Comparison of ENCODE assay signal across 21 cellular contexts in genomic region chr12:100951756-100952155, GRCh38.
DNase-seq lines count a peak whose midpoint lies in the region; ATAC-seq and TF ChIP-seq lines count a peak whose summit lies in the region.
"Had no signal": no experiment of that assay in that cellular context is flagged by ENCODE, and none has a peak within 500 bp of the region (broad histone marks: within the 10 kb centered on the region; RNA-seq: fewer than 3 reads in every experiment).

No MANE protein-coding gene starts in this region.

- H3K4me1 Mint-ChIP-seq in GM23338 (peaks cover 55% of the 10 kb centered on the region), natural killer cell (no peaks in the 10 kb centered on the region)
- H3K4me1 Mint-ChIP-seq: memory B cell had no signal

- no TSS peak for BruUV-seq in PC-9 (replicated peaks; lab: Mats Ljungman, UMichigan)

- H3K4me1 ChIP-seq in GM23338 (ENCODE audit: insufficient read depth): peaks cover 47% of the 10 kb centered on the region
- H3K4me1 ChIP-seq in PC-9 (replicated peaks; ENCODE audit: insufficient read depth): no peaks in the 10 kb centered on the region
- H3K4me1 ChIP-seq: upper lobe of left lung had no signal

- CTCF ChIA-PET in PC-9 (lab: Charles Lee): interaction anchor here (0.6 kb wide), 1 partner anchor 215 kb away, joined by 3 read pairs; no protein-coding TSS in a partner anchor
- CTCF ChIA-PET in HEK293T (lab: Yijun Ruan, JAX): interaction anchor here (0.6 kb wide), 1 partner anchor 1567 kb away, joined by 3 read pairs; no protein-coding TSS in a partner anchor

- intact Hi-C loops in PC-9 (cut with micrococcal nuclease; ENCODE audit: unreplicated experiment): no loop called here
- intact Hi-C loops in natural killer cell (cut with micrococcal nuclease): no loop called here

- no peaks in the 10 kb centered on the region for H3K36me3 Mint-ChIP-seq in GM23338 (ENCODE audit: low read depth)
- no peaks in the 10 kb centered on the region for H3K36me3 Mint-ChIP-seq in natural killer cell
- H3K36me3 Mint-ChIP-seq: activated CD4-positive, alpha-beta memory T cell treated with anti-CD3 and anti-CD28 coated beads for 36 hours; brain; memory B cell had no signal

- H4K20me1 ChIP-seq in GM23338 (replicated peaks; ENCODE audit: insufficient read depth) (no peaks in the 10 kb centered on the region), PC-9 (ENCODE audit: insufficient read depth) (no peaks in the 10 kb centered on the region)

- H3K4me2 ChIP-seq in GM23338: no peak overlapping the region
- no peak overlapping the region for H3K4me2 ChIP-seq in PC-9

- ATAC-seq in GM23338 (peak; percentile 21), GM21576 (IDR thresholded peaks at IDR 0.05; ENCODE audit: unreplicated experiment) (no peak), HG03432 (IDR thresholded peaks at IDR 0.05; ENCODE audit: unreplicated experiment) (no peak), natural killer cell (no peak)

- H3K27me3 Mint-ChIP-seq in GM23338 (ENCODE audit: insufficient read depth, low read depth, poor library complexity): peaks cover 2% of the 10 kb centered on the region
- no peaks in the 10 kb centered on the region for H3K27me3 Mint-ChIP-seq in natural killer cell (ENCODE audit: low read depth in 2 of 2)
- H3K27me3 Mint-ChIP-seq: activated CD4-positive, alpha-beta memory T cell treated with anti-CD3 and anti-CD28 coated beads for 36 hours; brain; memory B cell had no signal

- H3K27ac Mint-ChIP-seq in GM23338 (no peak overlapping the region), natural killer cell (no peak overlapping the region)
- H3K27ac Mint-ChIP-seq: activated CD4-positive, alpha-beta memory T cell treated with anti-CD3 and anti-CD28 coated beads for 36 hours; memory B cell had no signal

- H3K9me3 ChIP-seq in PC-9 (ENCODE audit: insufficient read depth, low read depth): no peaks in the 10 kb centered on the region
- H3K9me3 ChIP-seq: upper lobe of left lung had no signal

- H3K9me3 Mint-ChIP-seq in GM23338 (no peaks in the 10 kb centered on the region), natural killer cell (peaks cover under 1 to 4% of the 10 kb centered on the region in 2 donors)
- H3K9me3 Mint-ChIP-seq: activated CD4-positive, alpha-beta memory T cell treated with anti-CD3 and anti-CD28 coated beads for 36 hours; brain; memory B cell had no signal

- H3K36me3 ChIP-seq in GM23338 (ENCODE audit: insufficient read depth): no peaks in the 10 kb centered on the region
- no peaks in the 10 kb centered on the region for H3K36me3 ChIP-seq in PC-9 (ENCODE audit: low read depth)
- H3K36me3 ChIP-seq: upper lobe of left lung had no signal

- DNase-seq in GM23338 (ENCODE audit: low spot score) (peak; percentile 30), PC-9 (no peak), foreskin melanocyte (peak; percentile 22), HEK293T (ENCODE audit: extremely low spot score) (no peak), natural killer cell (no peak)
- DNase-seq: activated CD4-positive, alpha-beta memory T cell treated with anti-CD3 and anti-CD28 coated beads for 36 hours; activated gamma-delta T cell; activated T-cell treated with anti-CD3 and anti-CD28 coated beads for 4 hours; glutamatergic neuron; HCEC 1CT; NCI-H1694; NCI-H446; T1000; upper lobe of left lung had no signal

- H3K27me3 ChIP-seq in GM23338 (ENCODE audit: insufficient read depth): no peaks in the 10 kb centered on the region
- peaks cover 33% of the 10 kb centered on the region; the same call in 1 of the 2 replicates for H3K27me3 ChIP-seq in PC-9 (ENCODE audit: insufficient read depth, low read depth)
- H3K27me3 ChIP-seq: upper lobe of left lung had no signal

- H2AFZ ChIP-seq in GM23338: no peak overlapping the region
- no peak overlapping the region for H2AFZ ChIP-seq in PC-9

- H3K79me2 ChIP-seq in GM23338 (replicated peaks; ENCODE audit: insufficient read depth) (no peaks in the 10 kb centered on the region), PC-9 (ENCODE audit: low read depth) (no peaks in the 10 kb centered on the region)

- TF ChIP-seq CTCF in 22Rv1 (IDR thresholded peaks at IDR 0.05) (peak; percentile 1; the same call in 1 of the 2 replicates), GM23338 (conservative IDR thresholded peaks at IDR 0.05; ENCODE audit: low read depth in 2 of 2) (peak; percentile 34 to 52), PC-9 (conservative IDR thresholded peaks at IDR 0.05) (peak; percentile 26; the same call in 1 of the 2 replicates), natural killer cell (IDR thresholded peaks at IDR 0.05) (no peak)

- H3F3A ChIP-seq in GM23338 (replicated peaks; ENCODE audit: low read depth) (peaks cover 6% of the 10 kb centered on the region; the same call in 1 of the 2 replicates), PC-9 (ENCODE audit: insufficient read depth, low read depth) (no peaks in the 10 kb centered on the region)

- no peak overlapping the region for H3K27ac ChIP-seq in 22Rv1
- no peak overlapping the region for H3K27ac ChIP-seq in GM23338 (ENCODE audit: low read depth)
- no peak overlapping the region for H3K27ac ChIP-seq in PC-9
- H3K27ac ChIP-seq: coronary artery, RWPE1, upper lobe of left lung had no signal

- no peak overlapping the region for H3K4me3 ChIP-seq in GM23338
- no peak overlapping the region for H3K4me3 ChIP-seq in PC-9
- H3K4me3 ChIP-seq: coronary artery, upper lobe of left lung had no signal

- H3K4me3 Mint-ChIP-seq in GM23338: no peak overlapping the region
- H3K4me3 Mint-ChIP-seq in natural killer cell: no peak overlapping the region
- H3K4me3 Mint-ChIP-seq: activated CD4-positive, alpha-beta memory T cell treated with anti-CD3 and anti-CD28 coated beads for 36 hours; brain; memory B cell had no signal

- H3K9me2 ChIP-seq in GM23338 (ENCODE audit: insufficient read depth): peaks cover 4% of the 10 kb centered on the region
- H3K9me2 ChIP-seq in PC-9 (ENCODE audit: insufficient read depth): no peaks in the 10 kb centered on the region

- POLR2A ChIA-PET in PC-9 (lab: Charles Lee; ENCODE audit: unreplicated experiment) (no interaction called here), HEK293T (lab: Yijun Ruan, JAX) (no interaction called here)

TF ChIP-seq in GM23338, 12 proteins besides CTCF, POLR2A, EP300 and RAD21 (continues in another document):
- TF ChIP-seq ZNF331 (CRISPR knock-in tag; IDR thresholded peaks at IDR 0.05; ENCODE audit: low read depth) (no peak), ETS1 (IDR thresholded peaks at IDR 0.05) (no peak), ZNF114 (CRISPR knock-in tag; IDR thresholded peaks at IDR 0.05) (no peak)

TF ChIP-seq in HEK293T, 16 proteins besides CTCF, POLR2A, EP300 and RAD21:
- TF ChIP-seq ARNT (IDR thresholded peaks at IDR 0.05) (no peak), TARDBP (IDR thresholded peaks at IDR 0.05) (no peak), BHLHE40 (IDR thresholded peaks at IDR 0.05; ENCODE audit: borderline replicate concordance) (no peak), HDGF (IDR thresholded peaks at IDR 0.05; ENCODE audit: borderline replicate concordance) (no peak), ELF4 (IDR thresholded peaks at IDR 0.05) (no peak), FOXK2 (IDR thresholded peaks at IDR 0.05) (no peak), CTBP1 (IDR thresholded peaks at IDR 0.05; ENCODE audit: borderline replicate concordance) (no peak), NFRKB (IDR thresholded peaks at IDR 0.05) (no peak), ZNF384 (IDR thresholded peaks at IDR 0.05) (no peak), LEF1 (IDR thresholded peaks at IDR 0.05; ENCODE audit: borderline replicate concordance) (no peak)
- TF ChIP-seq, protein P1, sequence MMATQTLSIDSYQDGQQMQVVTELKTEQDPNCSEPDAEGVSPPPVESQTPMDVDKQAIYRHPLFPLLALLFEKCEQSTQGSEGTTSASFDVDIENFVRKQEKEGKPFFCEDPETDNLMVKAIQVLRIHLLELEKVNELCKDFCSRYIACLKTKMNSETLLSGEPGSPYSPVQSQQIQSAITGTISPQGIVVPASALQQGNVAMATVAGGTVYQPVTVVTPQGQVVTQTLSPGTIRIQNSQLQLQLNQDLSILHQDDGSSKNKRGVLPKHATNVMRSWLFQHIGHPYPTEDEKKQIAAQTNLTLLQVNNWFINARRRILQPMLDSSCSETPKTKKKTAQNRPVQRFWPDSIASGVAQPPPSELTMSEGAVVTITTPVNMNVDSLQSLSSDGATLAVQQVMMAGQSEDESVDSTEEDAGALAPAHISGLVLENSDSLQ (IDR thresholded peaks at IDR 0.05): no peak
TF ChIP-seq in HEK293T: peak in this region for 0.

Comparison
In these comparisons a context has a peak if more than half of its experiments do, and no peak if none do; other contexts are left out.
1. DNase-seq: peak in GM23338 (single experiment) and foreskin melanocyte (single experiment); none in PC-9 (0 of 2), HEK293T (single experiment) and natural killer cell (single experiment).